Comparison of ENCODE assay signal across 24 cellular contexts in the genomic region with DNA sequence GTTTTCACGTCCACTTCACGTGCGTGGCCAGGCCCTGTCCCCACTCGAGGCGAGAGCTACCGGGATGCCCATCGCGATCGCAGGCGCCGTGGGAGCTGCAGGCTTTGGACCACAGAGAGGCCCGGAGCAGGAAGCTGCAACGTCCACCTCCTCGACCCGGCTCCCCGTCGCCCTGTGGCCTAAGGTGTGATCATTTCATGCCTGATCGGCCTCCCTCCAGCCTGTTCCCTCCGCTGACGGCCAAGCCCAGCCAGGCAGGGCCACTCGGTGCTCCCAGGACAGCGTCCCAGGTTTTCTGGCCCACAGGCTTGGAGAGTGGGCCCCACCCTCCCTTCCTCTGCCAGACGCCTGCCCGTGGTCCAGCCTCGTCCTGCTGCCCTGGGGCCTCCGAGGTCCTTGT. TPM values are rescaled to one million over a fixed set of nuclear protein-coding genes. Genes with fewer than 3 reads are reported as not detected.
"Had no signal": no experiment of that assay in that cellular context is flagged by ENCODE, and none has a peak within 500 bp of the region (broad histone marks: within the 10 kb centered on the region; RNA-seq: fewer than 3 reads in every experiment).

No MANE protein-coding gene starts in this region.

- H3K36me3 ChIP-seq: neutrophil, suprapubic skin, tibial artery, upper lobe of left lung, vagina had no signal

- H3K4me1 ChIP-seq: suprapubic skin, tibial artery, upper lobe of left lung, vagina had no signal

- ATAC-seq: esophagus mucosa; stimulated activated naive CD8-positive, alpha-beta T cell treated with anti-CD3 and anti-CD28 coated beads, Interleukin-15, Interleukin-2, amounts not matched to agents 100 U/mL and 50 U/mL, for 24 hours had no signal

- H3K27ac Mint-ChIP-seq: naive B cell, nephron had no signal

- H3K27ac ChIP-seq: dorsolateral prefrontal cortex, neutrophil, suprapubic skin, tibial artery, upper lobe of left lung, vagina had no signal

- H3K4me3 ChIP-seq: dorsolateral prefrontal cortex, suprapubic skin, tibial artery, upper lobe of left lung, vagina had no signal

- H3K9me3 ChIP-seq: suprapubic skin, tibial artery, upper lobe of left lung, vagina had no signal

- H3K27me3 ChIP-seq: dorsolateral prefrontal cortex, neutrophil, upper lobe of left lung, vagina had no signal

- H3K4me3 Mint-ChIP-seq: naive B cell, nephron had no signal

- H3K4me1 Mint-ChIP-seq: nephron had no signal

- DNase-seq: cortex of kidney; dorsolateral prefrontal cortex; effector CD8-positive, alpha-beta T cell; islet precursor cell; mesendoderm; naive B cell; small intestine; stimulated activated CD4-positive, alpha-beta T cell treated with anti-CD3 and anti-CD28 coated beads, Interleukin-2, amount 100 ng/mL, for 48 hours; stimulated activated naive CD8-positive, alpha-beta T cell treated with anti-CD3 and anti-CD28 coated beads, Interleukin-15, Interleukin-2, amounts not matched to agents 100 U/mL and 50 U/mL, for 24 hours; tibial artery had no signal

- FAIRE-seq: endometrium, frontal cortex, small intestine had no signal

RNA-seq across cellular contexts. Expression of a gene that starts 19.6 kb away (rescaled TPM):
- total RNA-seq: glomerular endothelial cell, osteoblast, pulmonary artery endothelial cell had no signal

RNA-seq across cellular contexts. Expression of a gene that starts 50.4 kb away (rescaled TPM):
- total RNA-seq: esophagus mucosa, fibroblast of lung, frontal cortex, glomerular endothelial cell, liver, lung microvascular endothelial cell, osteoblast, pulmonary artery endothelial cell, suprapubic skin, vagina had no signal
- polyA plus RNA-seq: fibroblast of lung, liver, small intestine had no signal

RNA-seq across cellular contexts. Expression of a gene that starts 58.0 kb away (rescaled TPM):
- total RNA-seq: fibroblast of lung, frontal cortex, glomerular endothelial cell, lung microvascular endothelial cell, osteoblast, pulmonary artery endothelial cell had no signal
- polyA plus RNA-seq: fibroblast of lung had no signal
